Comparison of ENCODE assay signal across 1 cellular context in the genomic region with DNA sequence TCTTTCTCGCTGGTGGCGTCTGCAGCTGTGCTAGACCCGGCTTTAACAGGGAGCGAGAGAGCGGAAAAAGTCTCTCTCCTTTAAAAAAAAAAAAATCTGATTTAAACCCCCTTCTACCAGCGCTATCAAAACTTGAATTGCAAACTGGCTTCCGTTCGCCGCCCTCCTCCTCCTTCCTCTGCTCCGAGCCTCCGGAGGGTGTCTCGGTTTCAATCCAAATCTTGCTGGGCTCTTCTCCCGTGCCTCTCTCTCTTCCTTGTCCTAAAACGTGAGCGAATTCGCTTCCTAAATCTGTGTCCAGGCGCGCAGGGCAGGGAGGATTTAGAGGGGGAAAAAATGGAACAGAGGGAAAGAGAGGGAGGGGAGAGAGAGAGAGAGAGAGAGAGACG.
TF ChIP-seq lines count a peak whose summit lies in the region.

No MANE protein-coding gene starts in this region.

TF ChIP-seq in endothelial cell of umbilical vein, 7 proteins besides CTCF, POLR2A, EP300 and RAD21 (continued from another document):
- no peak for TF ChIP-seq JUN (IDR thresholded peaks at IDR 0.05; ENCODE audit: borderline replicate concordance, insufficient read depth, insufficient read length, low read depth)
TF ChIP-seq in endothelial cell of umbilical vein: peak in this region for 0.
